ENCODE assay signal across 18 cellular contexts in genomic region chr6:157592980-157593379, GRCh38.
"Had no signal": no experiment of that assay in that cellular context is flagged by ENCODE, and none has a peak within 500 bp of the region (broad histone marks: within the 10 kb centered on the region; RNA-seq: fewer than 3 reads in every experiment).

No MANE protein-coding gene starts in this region.

- H3K4me3 Mint-ChIP-seq: activated naive CD8-positive, alpha-beta T cell treated with anti-CD3 and anti-CD28 coated beads, Interleukin-2, amount 10 ng/mL, durations not matched to agents 7 days and 5 days had no signal

- H3K27ac Mint-ChIP-seq: activated naive CD8-positive, alpha-beta T cell treated with anti-CD3 and anti-CD28 coated beads, Interleukin-2, amount 10 ng/mL, durations not matched to agents 7 days and 5 days had no signal

- DNase-seq: activated naive CD4-positive, alpha-beta T cell treated with Interleukin-2 at 50 U/mL for 16 hours; activated naive CD8-positive, alpha-beta T cell treated with anti-CD3 and anti-CD28 coated beads, Interleukin-2, amount 10 ng/mL, durations not matched to agents 7 days and 5 days; cortex of kidney; effector CD4-positive, alpha-beta T cell; foreskin fibroblast; lower lobe of right lung; ovary; right cardiac atrium; stimulated activated CD4-positive, alpha-beta T cell treated with anti-CD3 and anti-CD28 coated beads, Interleukin-1b, Interleukin-23, amount 100 ng/mL, for 48 hours; stomach; transverse colon had no signal

- H3K36me3 ChIP-seq: cardiac muscle cell, lower lobe of right lung, ovary, suprapubic skin, transverse colon had no signal

- H3K27ac ChIP-seq: body of pancreas, cardiac muscle cell, lower lobe of right lung, ovary, skin epidermis, stomach, suprapubic skin, transverse colon, VCaP had no signal

- ATAC-seq: body of pancreas, left lobe of liver, right cardiac atrium had no signal

- H3K27me3 ChIP-seq: body of pancreas, cardiac muscle cell, ovary, stomach, suprapubic skin, transverse colon had no signal

- H3K9me3 ChIP-seq: lower lobe of right lung, ovary had no signal

- H3K27me3 Mint-ChIP-seq: activated naive CD8-positive, alpha-beta T cell treated with anti-CD3 and anti-CD28 coated beads, Interleukin-2, amount 10 ng/mL, durations not matched to agents 7 days and 5 days; naive thymus-derived CD4-positive, alpha-beta T cell had no signal

- H3K4me3 ChIP-seq: body of pancreas, cardiac muscle cell, lower lobe of right lung, ovary, skin epidermis, suprapubic skin, transverse colon had no signal
